Comparison of ENCODE assay signal across 13 cellular contexts in genomic region chr7:6443372-6443941, GRCh38. TPM values are rescaled to one million over a fixed set of nuclear protein-coding genes. Genes with fewer than 3 reads are reported as not detected.
A peak's percentile ranks its signal among the peaks of the same experiment; 100 is the strongest.
DNase-seq lines count a peak whose midpoint lies in the region; ATAC-seq, FAIRE-seq and TF ChIP-seq lines count a peak whose summit lies in the region.
"Had no signal": no experiment of that assay in that cellular context is flagged by ENCODE, and none has a peak within 500 bp of the region (broad histone marks: within the 10 kb centered on the region; RNA-seq: fewer than 3 reads in every experiment).

No MANE protein-coding gene starts in this region.

- H3K27ac Mint-ChIP-seq in stimulated activated effector memory CD8-positive, alpha-beta T cell treated with anti-CD3 and anti-CD28 coated beads, Interleukin-12 subunit alpha, Interleukin-12 subunit beta, amount 100 ng/mL, for 72 hours: no peak overlapping the region
- H3K27ac Mint-ChIP-seq: activated CD8-positive, alpha-beta memory T cell treated with anti-CD3 and anti-CD28 coated beads, Interleukin-2, amount 10 ng/mL, durations not matched to agents 7 days and 5 days had no signal

- CTCF ChIA-PET in A549 (lab: Yijun Ruan, JAX) (interaction anchor here (0.6 to 2.8 kb wide), 7 partner anchors 9 to 395 kb away, joined by 3 to 9 read pairs (median 3); no protein-coding TSS in a partner anchor), HCT116 (lab: Charles Lee) (interaction anchor here (0.8 kb wide), 1 partner anchor 13 kb away, joined by 7 read pairs; no protein-coding TSS in a partner anchor)

- peak; percentile 77 for FAIRE-seq in A549 (lab: Jason Lieb, UNC)
- FAIRE-seq: GM18507 had no signal

- TF ChIP-seq POLR2A in A549 (IDR thresholded peaks at IDR 0.05; ENCODE audit: low read length) (no peak), HCT116 (IDR thresholded peaks at IDR 0.05; ENCODE audit: borderline replicate concordance, extremely low read depth, insufficient read depth, insufficient read length) (no peak), adrenal gland (IDR thresholded peaks at IDR 0.05) (no peak)

- ATAC-seq in A549 (peak; percentile 63 to 81), HCT116 (peak; percentile 71), GM21825 (IDR thresholded peaks at IDR 0.05; ENCODE audit: unreplicated experiment) (no peak)
- no peak for ATAC-seq in stimulated activated effector memory CD8-positive, alpha-beta T cell treated with anti-CD3 and anti-CD28 coated beads, Interleukin-12 subunit alpha, Interleukin-12 subunit beta, amount 100 ng/mL, for 72 hours
- ATAC-seq: activated CD8-positive, alpha-beta memory T cell treated with anti-CD3 and anti-CD28 coated beads, Interleukin-2, amount 10 ng/mL, durations not matched to agents 7 days and 5 days had no signal

- H3K27me3 ChIP-seq in HCT116 (ENCODE audit: insufficient read depth, low read length): no peaks in the 10 kb centered on the region
- H3K27me3 ChIP-seq in adrenal gland: no peaks in the 10 kb centered on the region

- H3K79me2 ChIP-seq in HCT116 (ENCODE audit: insufficient read depth, low read length): peaks cover 79% of the 10 kb centered on the region

- H3K4me3 ChIP-seq in A549 (no peak overlapping the region), HCT116 (replicated peaks in 1 of 2; ENCODE audit: low read depth in 1 of 2, low read length in 2 of 2) (peak overlapping the region; percentile 11 to 37; a peak in 2 of 4 replicates), adrenal gland (no peak overlapping the region)

- H3K4me1 ChIP-seq in A549 (peaks cover 36% of the 10 kb centered on the region), HCT116 (ENCODE audit: control insufficient read depth in 1 of 2, insufficient read depth in 2 of 2, low read length in 2 of 2) (peaks cover 35 to 78% of the 10 kb centered on the region in 2 experiments), adrenal gland (replicated peaks in 1 of 2) (peaks cover 10 to 24% of the 10 kb centered on the region in 2 donors)

- H3K36me3 Mint-ChIP-seq in stimulated activated effector memory CD8-positive, alpha-beta T cell treated with anti-CD3 and anti-CD28 coated beads, Interleukin-12 subunit alpha, Interleukin-12 subunit beta, amount 100 ng/mL, for 72 hours: peaks cover 76% of the 10 kb centered on the region

- no peaks in the 10 kb centered on the region for H3K9me2 ChIP-seq in HCT116 (ENCODE audit: insufficient read depth)

- POLR2A ChIA-PET in A549 (lab: Yijun Ruan, JAX) (interaction anchor here (1.1 kb wide), 2 partner anchors 9 to 10 kb away, joined by 3 to 5 read pairs; no protein-coding TSS in a partner anchor), HCT116 (lab: Charles Lee) (no interaction called here)

- H3K36me3 ChIP-seq in HCT116 (ENCODE audit: control insufficient read depth in 1 of 2, insufficient read depth in 2 of 2, low read length in 2 of 2) (peaks cover 8 to 37% of the 10 kb centered on the region in 2 experiments; a peak in 3 of 4 replicates), adrenal gland (replicated peaks in 1 of 2) (peaks cover 0 to 31% of the 10 kb centered on the region in 2 donors)

- TF ChIP-seq EP300 in A549 (IDR thresholded peaks at IDR 0.05): no peak

- peaks cover 33% of the 10 kb centered on the region for H3K4me1 Mint-ChIP-seq in stimulated activated effector memory CD8-positive, alpha-beta T cell treated with anti-CD3 and anti-CD28 coated beads, Interleukin-12 subunit alpha, Interleukin-12 subunit beta, amount 100 ng/mL, for 72 hours

- no peak overlapping the region for H3K4me3 Mint-ChIP-seq in stimulated activated effector memory CD8-positive, alpha-beta T cell treated with anti-CD3 and anti-CD28 coated beads, Interleukin-12 subunit alpha, Interleukin-12 subunit beta, amount 100 ng/mL, for 72 hours
- H3K4me3 Mint-ChIP-seq: activated CD8-positive, alpha-beta memory T cell treated with anti-CD3 and anti-CD28 coated beads, Interleukin-2, amount 10 ng/mL, durations not matched to agents 7 days and 5 days had no signal

- BruUV-seq in HCT116 (replicated peaks; lab: Mats Ljungman, UMichigan): no TSS peak

- peak overlapping the region; percentile 80 for H3K4me2 ChIP-seq in A549
- H3K4me2 ChIP-seq in HCT116 (ENCODE audit: low read length): peak overlapping the region; percentile 71

- no peaks in the 10 kb centered on the region for H3K9me3 Mint-ChIP-seq in stimulated activated effector memory CD8-positive, alpha-beta T cell treated with anti-CD3 and anti-CD28 coated beads, Interleukin-12 subunit alpha, Interleukin-12 subunit beta, amount 100 ng/mL, for 72 hours

- H3K27ac ChIP-seq in A549 (peak overlapping the region; percentile 73 to 86), HCT116 (ENCODE audit: low read depth, low read length) (peak overlapping the region; percentile 85), adrenal gland (peak overlapping the region; percentile 14 to 82 (median 74))
- H3K27ac ChIP-seq: C4-2B had no signal

- H3K9me3 ChIP-seq in A549: no peaks in the 10 kb centered on the region
- no peaks in the 10 kb centered on the region for H3K9me3 ChIP-seq in HCT116 (ENCODE audit: control insufficient read depth in 1 of 2, insufficient read depth in 1 of 2, low read depth in 1 of 2, low read length in 2 of 2)
- H3K9me3 ChIP-seq in adrenal gland (replicated peaks in 1 of 3): no peaks in the 10 kb centered on the region

- peaks cover 4% of the 10 kb centered on the region; the same call in 1 of the 2 replicates for H4K20me1 ChIP-seq in HCT116 (ENCODE audit: insufficient read depth)

- intact Hi-C loops in HCT116 (cut with micrococcal nuclease): no loop called here
- intact Hi-C loops in adrenal gland (cut with DNase I): no loop called here

- DNase-seq in A549 (ENCODE audit: low read depth in 1 of 2, low spot score in 1 of 2): peak; percentile 78 to 83
- DNase-seq in HCT116 (ENCODE audit: low read depth, low spot score): peak; percentile 85
- DNase-seq in adrenal gland: peak in 6 of 7 donors; percentile 59 to 77 (median 66)
- DNase-seq in iris pigment epithelial cell (ENCODE audit: low read depth): peak; percentile 93
- DNase-seq in stimulated activated effector memory CD8-positive, alpha-beta T cell treated with anti-CD3 and anti-CD28 coated beads, Interleukin-12 subunit alpha, Interleukin-12 subunit beta, amount 100 ng/mL, for 72 hours (ENCODE audit: low spot score in 2 of 2): no peak
- DNase-seq in NCI-H524 (lab: John Stamatoyannopoulos, UW): no peak
- DNase-seq in stimulated activated naive CD4-positive, alpha-beta T cell (lab: John Stamatoyannopoulos, UW): no peak
- DNase-seq: activated CD8-positive, alpha-beta memory T cell treated with anti-CD3 and anti-CD28 coated beads, Interleukin-2, amount 10 ng/mL, durations not matched to agents 7 days and 5 days; NCI-H2029; retina had no signal

- H3K9ac ChIP-seq in HCT116 (ENCODE audit: low read length): peak overlapping the region; percentile 62

- TF ChIP-seq CTCF in A549 (IDR thresholded peaks at IDR 0.05) (no peak), HCT116 (IDR thresholded peaks at IDR 0.05 in 2 of 3, conservative IDR thresholded peaks at IDR 0.05 in 1 of 3; ENCODE audit: borderline replicate concordance in 1 of 3, insufficient read depth in 1 of 3, low read depth in 2 of 3, low read length in 2 of 3) (no peak), adrenal gland (IDR thresholded peaks at IDR 0.05) (no peak)

- RAD21 ChIA-PET in HCT116 (lab: Charles Lee; ENCODE audit: low non-redundant PET in 1 of 2, low total read pairs in 2 of 2, uncharacterized antibody in 2 of 2, unreplicated experiment in 2 of 2): interaction anchor here (0.6 to 1.2 kb wide), 2 partner anchors 46 to 158 kb away, joined by 4 to 7 read pairs; no protein-coding TSS in a partner anchor

- no peak overlapping the region for H2AFZ ChIP-seq in HCT116 (ENCODE audit: low read depth, low read length, poor library complexity, severe bottlenecking)

- TF ChIP-seq RAD21 in A549 (conservative IDR thresholded peaks at IDR 0.05 in 1 of 2, IDR thresholded peaks at IDR 0.05 in 1 of 2) (no peak), HCT116 (IDR thresholded peaks at IDR 0.05; ENCODE audit: low read depth) (no peak)

- 46% methylated on average over 5 of the region's 5 CpGs for WGBS in A549 (ENCODE audit: missing lambda C conversion rate)
- WGBS in adrenal gland, 4 donors: 72 to 80% (median 75%) methylated on average over 5 of the region's 5 CpGs

TF ChIP-seq in A549, 52 proteins besides CTCF, POLR2A, EP300 and RAD21 (continues in another document):
- TF ChIP-seq HOXB5 (CRISPR knock-in tag; IDR thresholded peaks at IDR 0.05) (no peak), GATA3 (IDR thresholded peaks at IDR 0.05; ENCODE audit: borderline replicate concordance) (no peak), MAFK (IDR thresholded peaks at IDR 0.05; ENCODE audit: partially characterized antibody) (no peak)

TF ChIP-seq in HCT116, 20 proteins besides CTCF, POLR2A, EP300 and RAD21:
- TF ChIP-seq FOSL1 (IDR thresholded peaks at IDR 0.05; ENCODE audit: low read depth): no peak
- TF ChIP-seq YY1 (IDR thresholded peaks at IDR 0.05; ENCODE audit: extremely low read depth, insufficient replicate concordance, low read depth, low read length): peak; percentile 83
- no peak for TF ChIP-seq CEBPB (IDR thresholded peaks at IDR 0.05; ENCODE audit: low read depth)
- TF ChIP-seq POLR2AphosphoS5 (IDR thresholded peaks at IDR 0.05; ENCODE audit: low read depth, low read length): peak; percentile 44; the same call in 1 of the 2 replicates

RNA-seq across cellular contexts. Expression of gene DAGLB, which starts 4.3 kb away (rescaled TPM):
- polyA plus RNA-seq in A549 (2011; rRNA removed) (19.3 and 19.7 TPM in 2 replicates), A549 (2017; fragmentation: RNase III; extraction: RNeasy Plus Mini Kit Qiagen cat#74134 plus additional on column Dnase treatment) (14.5 to 19.1 TPM (median 15.7 TPM) in 3 replicates), adrenal gland (10 to 100 TPM; 19.8 to 32.4 (median 28.3) TPM)
- 15.8 and 18.5 TPM in 2 replicates for polyA plus RNA-seq in A549 (2012; cell fraction: cytosol; rRNA removed)
- polyA plus RNA-seq in A549 (2012; cell fraction: nucleus; rRNA removed): 69.2 and 108 TPM in 2 replicates
- 32.9 and 46.0 TPM in 2 replicates for polyA minus RNA-seq in A549 (2011; rRNA and poly(A)+ RNA removed)
- total RNA-seq in HCT116 (2021; ENCODE audit: unreplicated experiment) (30.2 TPM), adrenal gland (10 to 100 TPM; 23.2 to 56.7 (median 43.9) TPM)
- polyA plus RNA-seq in HCT116 (2012): 17.1 and 18.3 TPM in 2 replicates

RNA-seq across cellular contexts. Expression of gene KDELR2, which starts 40.5 kb away (rescaled TPM):
- polyA plus RNA-seq in A549 (2011; rRNA removed): 172 and 192 TPM in 2 replicates
- polyA plus RNA-seq in A549 (2012; cell fraction: cytosol; rRNA removed): 74.8 and 91.9 TPM in 2 replicates
- 37.1 and 58.4 TPM in 2 replicates for polyA plus RNA-seq in A549 (2012; cell fraction: nucleus; rRNA removed)
- polyA plus RNA-seq in A549 (2017; fragmentation: RNase III; extraction: RNeasy Plus Mini Kit Qiagen cat#74134 plus additional on column Dnase treatment): 135 to 142 TPM (median 136 TPM) in 3 replicates
- polyA minus RNA-seq in A549 (2011; rRNA and poly(A)+ RNA removed): 102 and 122 TPM in 2 replicates
- 123 TPM for total RNA-seq in HCT116 (2021; ENCODE audit: unreplicated experiment)
- polyA plus RNA-seq in HCT116 (2012): 50.1 and 55.0 TPM in 2 replicates
- total RNA-seq in adrenal gland: 100 to 1,000 TPM in 2 of 8 donors, 10 to 100 TPM in 6; 48.2 to 210 (median 91.9) TPM
- 100 to 1,000 TPM in 1 of 3 donors, 10 to 100 TPM in 2; 48.1 to 168 (median 55.0) TPM for polyA plus RNA-seq in adrenal gland

Comparison
In these comparisons a context has a peak if more than half of its experiments do, and no peak if none do; other contexts are left out.
1. ATAC-seq: peak in A549 (2 of 2) and HCT116 (single experiment); none in stimulated activated effector memory CD8-positive, alpha-beta T cell treated with anti-CD3 and anti-CD28 coated beads, Interleukin-12 subunit alpha, Interleukin-12 subunit beta, amount 100 ng/mL, for 72 hours (single experiment) and GM21825 (single experiment).
2. DNase-seq: peak in A549 (2 of 2), HCT116 (single experiment), adrenal gland (6 of 7) and iris pigment epithelial cell (single experiment); none in stimulated activated effector memory CD8-positive, alpha-beta T cell treated with anti-CD3 and anti-CD28 coated beads, Interleukin-12 subunit alpha, Interleukin-12 subunit beta, amount 100 ng/mL, for 72 hours (0 of 2), NCI-H524 (0 of 2) and stimulated activated naive CD4-positive, alpha-beta T cell (0 of 6).
3. H3K4me3 ChIP-seq: peak in HCT116 (2 of 2); none in A549 (single experiment) and adrenal gland (0 of 4).
4. Of the 6 proteins assayed by ChIP-seq in both A549 and HCT116: peak only in A549: MAX; only in HCT116: none; in both: none; in neither: 5.
5. Peak in every context shown above with its lines, with median percentiles within 50 percentile points of each other: H3K27ac ChIP-seq.